Comparison of ENCODE assay signal across 21 cellular contexts in genomic region chr15:34275721-34276120, GRCh38. TPM values are rescaled to one million over a fixed set of nuclear protein-coding genes. Genes with fewer than 3 reads are reported as not detected.
DNase-seq lines count a peak whose midpoint lies in the region; ATAC-seq and TF ChIP-seq lines count a peak whose summit lies in the region.
"Had no signal": no experiment of that assay in that cellular context is flagged by ENCODE, and none has a peak within 500 bp of the region (broad histone marks: within the 10 kb centered on the region; RNA-seq: fewer than 3 reads in every experiment).

No MANE protein-coding gene starts in this region.

- H3F3A ChIP-seq in PC-3 (ENCODE audit: low read length, unreplicated experiment), result no peaks in the 10 kb centered on the region

- no peaks in the 10 kb centered on the region for H3K36me3 ChIP-seq in PC-3 (ENCODE audit: low read depth, low read length)
- H3K36me3 ChIP-seq in skeletal muscle satellite cell (ENCODE audit: insufficient read depth, low read length), result no peaks in the 10 kb centered on the region
- H3K36me3 ChIP-seq: BE2C had no signal

- no peak overlapping the region for H3K4me3 Mint-ChIP-seq in activated CD8-positive, alpha-beta T cell treated with anti-CD3 and anti-CD28 coated beads for 36 hours
- H3K4me3 Mint-ChIP-seq in activated CD8-positive, alpha-beta T cell treated with anti-CD3 and anti-CD28 coated beads, Interleukin-2, amount 10 ng/mL, durations not matched to agents 7 days and 5 days, result no peak overlapping the region
- H3K4me3 Mint-ChIP-seq in chondrocyte (ENCODE audit: unreplicated experiment), result no peak overlapping the region
- H3K4me3 Mint-ChIP-seq: CD4-positive, CD25-positive, alpha-beta regulatory T cell had no signal

- H3K27ac ChIP-seq in PC-3 (ENCODE audit: low read length), result peak overlapping the region; percentile 99
- H3K27ac ChIP-seq: 22Rv1, KMS-11, SK-N-MC had no signal

- H3K4me2 ChIP-seq in PC-3 (ENCODE audit: low read length) (peak overlapping the region; percentile 80), skeletal muscle satellite cell (ENCODE audit: low read length) (peak overlapping the region; percentile 76)
- H3K4me2 ChIP-seq: KMS-11 had no signal

- H3K9me3 ChIP-seq in PC-3 (ENCODE audit: low read length) (no peaks in the 10 kb centered on the region), skeletal muscle satellite cell (replicated peaks; ENCODE audit: low read length) (no peaks in the 10 kb centered on the region)
- H3K9me3 ChIP-seq: BE2C, Caco-2 had no signal

- H4K20me1 ChIP-seq in PC-3 (ENCODE audit: low read length), result no peaks in the 10 kb centered on the region

- intact Hi-C loops in activated CD8-positive, alpha-beta T cell treated with anti-CD3 and anti-CD28 coated beads for 36 hours (cut with micrococcal nuclease), result no loop called here
- intact Hi-C loops in PC-3 (cut with micrococcal nuclease), result loop anchor here (1.0 to 5.0 kb wide), 4 partner anchors 22 to 67 kb away; partner anchors contain the start of genes NOP10 and NUTM1

- H3K27ac Mint-ChIP-seq in activated CD8-positive, alpha-beta T cell treated with anti-CD3 and anti-CD28 coated beads for 36 hours, result peak overlapping the region; percentile 42
- H3K27ac Mint-ChIP-seq in activated CD8-positive, alpha-beta T cell treated with anti-CD3 and anti-CD28 coated beads, Interleukin-2, amount 10 ng/mL, durations not matched to agents 7 days and 5 days, result no peak overlapping the region
- peak overlapping the region; percentile 9 for H3K27ac Mint-ChIP-seq in chondrocyte (ENCODE audit: unreplicated experiment)

- peaks cover 22% of the 10 kb centered on the region for H3K36me3 Mint-ChIP-seq in activated CD8-positive, alpha-beta T cell treated with anti-CD3 and anti-CD28 coated beads for 36 hours (ENCODE audit: low read depth)
- H3K36me3 Mint-ChIP-seq in activated CD8-positive, alpha-beta T cell treated with anti-CD3 and anti-CD28 coated beads, Interleukin-2, amount 10 ng/mL, durations not matched to agents 7 days and 5 days (ENCODE audit: low read depth), result peaks cover 15% of the 10 kb centered on the region
- H3K36me3 Mint-ChIP-seq in chondrocyte (ENCODE audit: low read depth), result peaks cover 3% of the 10 kb centered on the region

- DNase-seq in activated CD8-positive, alpha-beta T cell treated with anti-CD3 and anti-CD28 coated beads for 36 hours, result no peak
- DNase-seq in activated CD8-positive, alpha-beta T cell treated with anti-CD3 and anti-CD28 coated beads, Interleukin-2, amount 10 ng/mL, durations not matched to agents 7 days and 5 days, result no peak
- DNase-seq in PC-3 (peak; percentile 89), chondrocyte (ENCODE audit: low spot score) (no peak), RPMI8226 (no peak)
- DNase-seq: BE2C; Caco-2; CD4-positive, CD25-positive, alpha-beta regulatory T cell; GOT3; NCI-H1417 treated with DMSO at 0.1 percent for 48 hours; NCI-H187 treated with DMSO at 0.1 percent for 48 hours; NCI-H226; NCI-H524 treated with DMSO at 0.1 percent for 48 hours; Right ventricle myocardium superior had no signal

- BruUV-seq in PC-3 (replicated peaks; lab: Mats Ljungman, UMichigan), result no TSS peak

- H3K4me1 Mint-ChIP-seq in activated CD8-positive, alpha-beta T cell treated with anti-CD3 and anti-CD28 coated beads for 36 hours (ENCODE audit: low read depth), result peaks cover 22% of the 10 kb centered on the region
- H3K4me1 Mint-ChIP-seq in activated CD8-positive, alpha-beta T cell treated with anti-CD3 and anti-CD28 coated beads, Interleukin-2, amount 10 ng/mL, durations not matched to agents 7 days and 5 days (ENCODE audit: low read depth), result no peaks in the 10 kb centered on the region
- peaks cover 42% of the 10 kb centered on the region for H3K4me1 Mint-ChIP-seq in chondrocyte (ENCODE audit: low read depth)

- no peaks in the 10 kb centered on the region for H3K27me3 Mint-ChIP-seq in activated CD8-positive, alpha-beta T cell treated with anti-CD3 and anti-CD28 coated beads for 36 hours
- H3K27me3 Mint-ChIP-seq in activated CD8-positive, alpha-beta T cell treated with anti-CD3 and anti-CD28 coated beads, Interleukin-2, amount 10 ng/mL, durations not matched to agents 7 days and 5 days (ENCODE audit: low read depth), result no peaks in the 10 kb centered on the region
- no peaks in the 10 kb centered on the region for H3K27me3 Mint-ChIP-seq in chondrocyte (ENCODE audit: low read depth)
- H3K27me3 Mint-ChIP-seq: CD4-positive, CD25-positive, alpha-beta regulatory T cell had no signal

- TF ChIP-seq CTCF in activated CD8-positive, alpha-beta T cell treated with anti-CD3 and anti-CD28 coated beads for 36 hours (IDR thresholded peaks at IDR 0.05), result no peak
- TF ChIP-seq CTCF in PC-3 (conservative IDR thresholded peaks at IDR 0.05; ENCODE audit: low read depth, low read length) (no peak), chondrocyte (IDR thresholded peaks at IDR 0.05) (no peak)

- no peak for ATAC-seq in activated CD8-positive, alpha-beta T cell treated with anti-CD3 and anti-CD28 coated beads for 36 hours
- no peak for ATAC-seq in activated CD8-positive, alpha-beta T cell treated with anti-CD3 and anti-CD28 coated beads, Interleukin-2, amount 10 ng/mL, durations not matched to agents 7 days and 5 days
- ATAC-seq in PC-3 (peak; percentile 78), HG03442 (IDR thresholded peaks at IDR 0.05; ENCODE audit: unreplicated experiment) (no peak), HG02981 (IDR thresholded peaks at IDR 0.05; ENCODE audit: unreplicated experiment) (no peak)
- ATAC-seq: Panc1 had no signal

- no peaks in the 10 kb centered on the region for H3K27me3 ChIP-seq in PC-3 (ENCODE audit: low read length)
- no peaks in the 10 kb centered on the region for H3K27me3 ChIP-seq in skeletal muscle satellite cell (ENCODE audit: control insufficient read depth, insufficient read depth, low read length)
- H3K27me3 ChIP-seq: BE2C had no signal

- H2AFZ ChIP-seq in PC-3 (ENCODE audit: low read length), result no peak overlapping the region

- H3K4me3 ChIP-seq in PC-3 (ENCODE audit: low read length) (peak overlapping the region; percentile 52), skeletal muscle satellite cell (ENCODE audit: low read length) (peak overlapping the region; percentile 20)
- H3K4me3 ChIP-seq: SK-N-MC had no signal

- no peaks in the 10 kb centered on the region for H3K9me3 Mint-ChIP-seq in activated CD8-positive, alpha-beta T cell treated with anti-CD3 and anti-CD28 coated beads for 36 hours
- no peaks in the 10 kb centered on the region for H3K9me3 Mint-ChIP-seq in activated CD8-positive, alpha-beta T cell treated with anti-CD3 and anti-CD28 coated beads, Interleukin-2, amount 10 ng/mL, durations not matched to agents 7 days and 5 days (ENCODE audit: insufficient read depth)
- peaks cover 4% of the 10 kb centered on the region for H3K9me3 Mint-ChIP-seq in chondrocyte (ENCODE audit: low read depth)
- H3K9me3 Mint-ChIP-seq: CD4-positive, CD25-positive, alpha-beta regulatory T cell had no signal

- H3K9me2 ChIP-seq in PC-3 (replicated peaks; ENCODE audit: low read length), result no peaks in the 10 kb centered on the region

- peaks cover 22% of the 10 kb centered on the region for H3K79me2 ChIP-seq in PC-3 (ENCODE audit: low read length)

- H3K9ac ChIP-seq in PC-3 (ENCODE audit: low read length) (peak overlapping the region; percentile 86), skeletal muscle satellite cell (ENCODE audit: low read depth, low read length) (peak overlapping the region; percentile 53)
- H3K9ac ChIP-seq: KMS-11 had no signal

- POLR2A ChIA-PET in activated CD8-positive, alpha-beta T cell treated with anti-CD3 and anti-CD28 coated beads for 36 hours (lab: Charles Lee), result interaction anchor here (1.2 kb wide), 1 partner anchor 712 kb away, joined by 3 read pairs; the partner anchor contains the start of gene ZNF770
- POLR2A ChIA-PET in activated CD8-positive, alpha-beta T cell treated with anti-CD3 and anti-CD28 coated beads, Interleukin-2, amount 10 ng/mL, durations not matched to agents 7 days and 5 days (lab: Charles Lee), result no interaction called here
- POLR2A ChIA-PET in PC-3 (lab: Charles Lee; ENCODE audit: unreplicated experiment), result interaction anchor here (0.6 kb wide), 1 partner anchor 54 kb away, joined by 5 read pairs; no protein-coding TSS in a partner anchor

- H3K4me1 ChIP-seq in PC-3 (ENCODE audit: insufficient read depth, low read length) (peaks cover 63% of the 10 kb centered on the region), skeletal muscle satellite cell (ENCODE audit: control insufficient read depth, insufficient read depth, low read length) (peaks cover 33% of the 10 kb centered on the region)
- H3K4me1 ChIP-seq: BE2C, Caco-2 had no signal

- CTCF ChIA-PET in activated CD8-positive, alpha-beta T cell treated with anti-CD3 and anti-CD28 coated beads for 36 hours (lab: Charles Lee), result interaction anchor here (1.1 to 1.5 kb wide), 2 partner anchors 10 to 19 kb away, joined by 3 to 4 read pairs; no protein-coding TSS in a partner anchor
- CTCF ChIA-PET in activated CD8-positive, alpha-beta T cell treated with anti-CD3 and anti-CD28 coated beads, Interleukin-2, amount 10 ng/mL, durations not matched to agents 7 days and 5 days (lab: Charles Lee), result interaction anchor here (0.7 kb wide), 1 partner anchor 67 kb away, joined by 3 read pairs; no protein-coding TSS in a partner anchor
- CTCF ChIA-PET in PC-3 (lab: Charles Lee), result interaction anchor here (1.3 kb wide), 1 partner anchor 62 kb away, joined by 3 read pairs; the partner anchor contains the start of gene SLC12A6

RNA-seq across cellular contexts. Expression of gene EMC4, which starts 50.9 kb away (rescaled TPM):
- 10 to 100 TPM; 80.6 to 83.0 TPM for total RNA-seq in activated CD8-positive, alpha-beta T cell treated with anti-CD3 and anti-CD28 coated beads for 36 hours
- total RNA-seq in activated CD8-positive, alpha-beta T cell treated with anti-CD3 and anti-CD28 coated beads, Interleukin-2, amount 10 ng/mL, durations not matched to agents 7 days and 5 days, result 10 to 100 TPM; 79.0 to 81.9 TPM
- total RNA-seq in PC-3 (2014; rRNA removed) (486 and 540 TPM in 2 replicates), chondrocyte (85.8 to 107 TPM (median 90.7 TPM) in 3 replicates)
- total RNA-seq in skeletal muscle satellite cell (2012; rRNA removed), result 110 and 134 TPM in 2 replicates
